In genomic region chr20:828987-829386, GRCh38 we compare ENCODE assay signal across 1 cellular context.
A peak's percentile ranks its signal among the peaks of the same experiment; 100 is the strongest.
TF ChIP-seq lines count a peak whose summit lies in the region.

No MANE protein-coding gene starts in this region.

TF ChIP-seq in K562, 482 proteins besides CTCF, POLR2A, EP300 and RAD21 (continued from another document):
- TF ChIP-seq CGGBP1 (CRISPR knock-in tag; IDR thresholded peaks at IDR 0.05) = no peak
- no peak for TF ChIP-seq SPI1 (IDR thresholded peaks at IDR 0.05; ENCODE audit: borderline replicate concordance, low read depth, low read length)
- TF ChIP-seq NUFIP1 (IDR thresholded peaks at IDR 0.05; ENCODE audit: partially characterized antibody) = no peak
- TF ChIP-seq ZNF121 (CRISPR knock-in tag; conservative IDR thresholded peaks at IDR 0.05) = no peak
- peak; percentile 84 for TF ChIP-seq CXXC5 (CRISPR knock-in tag; IDR thresholded peaks at IDR 0.05)
- no peak for TF ChIP-seq DACH1 (IDR thresholded peaks at IDR 0.05; ENCODE audit: partially characterized antibody)
- no peak for TF ChIP-seq IRF2 (CRISPR knock-in tag; IDR thresholded peaks at IDR 0.05)
- TF ChIP-seq HDAC8 (tag; IDR thresholded peaks at IDR 0.05) = no peak
- no peak for TF ChIP-seq SUPT5H (IDR thresholded peaks at IDR 0.05)
- TF ChIP-seq NEUROD1 (IDR thresholded peaks at IDR 0.05; ENCODE audit: borderline replicate concordance, low read depth, low read length, partially characterized antibody) = peak; percentile 59
- peak; percentile 55 for TF ChIP-seq ZFX (CRISPR knock-in tag; IDR thresholded peaks at IDR 0.05)
- peak; percentile 29 for TF ChIP-seq MAFG (tag; conservative IDR thresholded peaks at IDR 0.05)
- no peak for TF ChIP-seq ZBTB12 (CRISPR knock-in tag; IDR thresholded peaks at IDR 0.05)
- TF ChIP-seq POLR2H (tag; IDR thresholded peaks at IDR 0.05; ENCODE audit: low read depth) = no peak
- no peak for TF ChIP-seq IRF9 (tag; IDR thresholded peaks at IDR 0.05)
- TF ChIP-seq HES1 (IDR thresholded peaks at IDR 0.05; ENCODE audit: low read depth) = peak; percentile 94
- TF ChIP-seq CREB3 (tag; conservative IDR thresholded peaks at IDR 0.05; ENCODE audit: low read depth) = no peak
- TF ChIP-seq ELF4 (CRISPR knock-in tag; IDR thresholded peaks at IDR 0.05) = no peak
- TF ChIP-seq ZEB2 (IDR thresholded peaks at IDR 0.05) = peak; percentile 79
- TF ChIP-seq LCOR (CRISPR knock-in tag; IDR thresholded peaks at IDR 0.05) = peak; percentile 70; the same call in 1 of the 2 replicates
- TF ChIP-seq DIDO1 (tag; IDR thresholded peaks at IDR 0.05; ENCODE audit: low read depth) = no peak
- TF ChIP-seq AFF1 (IDR thresholded peaks at IDR 0.05; ENCODE audit: low read depth in 1 of 2, partially characterized antibody in 2 of 2) = peak in 1 of 2 experiments; percentile 81
- TF ChIP-seq ZFP1 (CRISPR knock-in tag; IDR thresholded peaks at IDR 0.05) = no peak
- no peak for TF ChIP-seq E2F5 (CRISPR knock-in tag; IDR thresholded peaks at IDR 0.05)
